ENCODE assay signal across 7 cellular contexts in the genomic region with DNA sequence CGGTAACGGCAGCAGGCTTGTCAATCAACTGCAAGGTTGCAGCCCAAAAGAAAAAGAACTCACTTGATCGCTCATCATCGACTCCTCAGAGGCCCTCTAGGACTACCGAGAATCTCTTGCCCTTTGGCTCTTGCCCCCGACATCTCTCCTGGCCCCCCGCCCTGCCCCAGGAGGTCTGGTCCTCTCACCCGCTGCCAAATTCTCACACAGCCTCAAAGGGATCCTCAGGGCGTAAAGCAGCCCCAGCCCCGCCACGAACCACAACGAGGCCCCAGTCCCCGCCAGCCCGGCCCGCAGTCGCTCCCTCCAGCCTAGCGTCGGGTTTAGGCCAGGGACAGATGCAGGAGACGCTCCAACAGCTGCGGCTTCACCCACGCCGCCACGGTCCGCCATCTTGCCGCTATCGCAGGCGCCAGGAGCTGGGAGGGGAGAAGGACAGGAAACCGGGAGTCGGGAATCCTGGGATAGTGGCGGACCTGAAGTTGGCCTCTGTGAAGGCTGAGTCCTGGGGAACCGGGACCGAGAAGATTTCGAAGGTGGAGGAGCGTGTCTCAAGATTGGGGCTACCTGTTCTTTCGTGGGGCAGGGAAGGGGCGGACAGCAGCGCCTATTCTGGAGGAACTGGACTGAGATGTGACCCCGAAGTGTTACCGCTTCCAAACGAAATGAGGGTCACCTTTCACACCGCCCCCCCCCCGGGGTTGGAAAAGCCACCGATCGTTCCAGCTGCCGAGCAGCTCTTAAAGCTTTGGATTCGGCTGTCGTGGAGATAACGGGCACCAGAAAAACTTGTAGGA. TPM values are rescaled to one million over a fixed set of nuclear protein-coding genes. Genes with fewer than 3 reads are reported as not detected.
DNase-seq lines count a peak whose midpoint lies in the region; FAIRE-seq and TF ChIP-seq lines count a peak whose summit lies in the region.

A gene with protein sequence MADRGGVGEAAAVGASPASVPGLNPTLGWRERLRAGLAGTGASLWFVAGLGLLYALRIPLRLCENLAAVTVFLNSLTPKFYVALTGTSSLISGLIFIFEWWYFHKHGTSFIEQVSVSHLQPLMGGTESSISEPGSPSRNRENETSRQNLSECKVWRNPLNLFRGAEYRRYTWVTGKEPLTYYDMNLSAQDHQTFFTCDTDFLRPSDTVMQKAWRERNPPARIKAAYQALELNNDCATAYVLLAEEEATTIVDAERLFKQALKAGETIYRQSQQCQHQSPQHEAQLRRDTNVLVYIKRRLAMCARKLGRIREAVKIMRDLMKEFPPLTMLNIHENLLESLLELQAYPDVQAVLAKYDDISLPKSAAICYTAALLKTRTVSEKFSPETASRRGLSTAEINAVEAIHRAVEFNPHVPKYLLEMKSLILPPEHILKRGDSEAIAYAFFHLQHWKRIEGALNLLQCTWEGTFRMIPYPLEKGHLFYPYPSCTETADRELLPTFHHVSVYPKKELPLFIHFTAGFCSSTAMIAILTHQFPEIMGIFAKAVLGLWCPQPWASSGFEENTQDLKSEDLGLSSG (minus strand): TSS at position 421 of the 797 bp plus-strand sequence. CDS start 28 bp downstream, at position 393.

- intact Hi-C loops in tibial artery (cut with DNase I; ENCODE audit: low total_unique reads) = loop anchor here (2.0 to 5.0 kb wide), 2 partner anchors 53 to 88 kb away; partner anchors contain the start of genes MOV10 and RHOC

- peak within 1 kb of the TSS; percentile 96 for H3K27ac ChIP-seq in cardiac muscle cell
- peak within 1 kb of the TSS; percentile 96 for H3K27ac ChIP-seq in parathyroid adenoma
- peak within 1 kb of the TSS; percentile 98 to 100 for H3K27ac ChIP-seq in tibial artery

- peaks cover 12% of the 10 kb centered on the region for H3K79me2 ChIP-seq in parathyroid adenoma

- H3K36me3 ChIP-seq in cardiac muscle cell (peaks cover 6% of the 10 kb centered on the region), parathyroid adenoma (ENCODE audit: control insufficient read depth, insufficient read depth, low read length) (no peaks in the 10 kb centered on the region), tibial artery (peaks cover 7 to 23% (median 19%) of the 10 kb centered on the region in 3 donors)

- H3K9me3 ChIP-seq in cardiac muscle cell (ENCODE audit: low read depth) = no peaks in the 10 kb centered on the region
- H3K9me3 ChIP-seq in parathyroid adenoma (ENCODE audit: control insufficient read depth, low read length) = no peaks in the 10 kb centered on the region
- no peaks in the 10 kb centered on the region for H3K9me3 ChIP-seq in tibial artery

- no peaks in the 10 kb centered on the region for H3K27me3 ChIP-seq in cardiac muscle cell
- H3K27me3 ChIP-seq in parathyroid adenoma (ENCODE audit: control insufficient read depth, insufficient read depth, low read length) = no peaks in the 10 kb centered on the region
- no peaks in the 10 kb centered on the region for H3K27me3 ChIP-seq in tibial artery

- peak within 1 kb of the TSS; percentile 84 for H3K9ac ChIP-seq in parathyroid adenoma

- TF ChIP-seq CTCF in cardiac muscle cell (IDR thresholded peaks at IDR 0.05; ENCODE audit: low read depth, low read length) (no peak), parathyroid adenoma (IDR thresholded peaks at IDR 0.05) (no peak), tibial artery (IDR thresholded peaks at IDR 0.05) (no peak)

- peak within 1 kb of the TSS; percentile 97 for H2AFZ ChIP-seq in parathyroid adenoma

- H3K4me3 ChIP-seq in cardiac muscle cell (peak within 1 kb of the TSS; percentile 92), parathyroid adenoma (ENCODE audit: low read depth, low read length) (peak within 1 kb of the TSS; percentile 96), tibial artery (peak within 1 kb of the TSS; percentile 67 to 96)

- no peak for DNase-seq in GM12892 (ENCODE audit: insufficient read length)
- peak; percentile 82 for DNase-seq in LoVo (ENCODE audit: low spot score)
- peak; percentile 83 for DNase-seq in SW480 (ENCODE audit: low spot score)
- peak; percentile 75 for DNase-seq in amniotic epithelial cell (ENCODE audit: low read depth)
- DNase-seq in cardiac muscle cell (ENCODE audit: low read depth in 1 of 2, low spot score in 1 of 2) = peak; percentile 81 to 84
- peak; percentile 78 to 86 for DNase-seq in tibial artery

- TF ChIP-seq POLR2A in GM12892 (IDR thresholded peaks at IDR 0.05; ENCODE audit: low read depth, low read length) = peak; percentile 56; the same call in 1 of the 2 replicates

- H3K4me2 ChIP-seq in parathyroid adenoma (ENCODE audit: low read length) = peak within 1 kb of the TSS; percentile 93

- peaks cover 10% of the 10 kb centered on the region for H3K4me1 ChIP-seq in cardiac muscle cell (ENCODE audit: low read depth)
- no peaks in the 10 kb centered on the region for H3K4me1 ChIP-seq in parathyroid adenoma
- peaks cover 0 to 42% (median 25%) of the 10 kb centered on the region in 4 donors for H3K4me1 ChIP-seq in tibial artery

- peak; percentile 36 for FAIRE-seq in GM12892 (lab: Jason Lieb, UNC)

RNA-seq across cellular contexts. Expression of the gene that starts here (rescaled TPM):
- polyA plus RNA-seq in GM12892 (2012; ENCODE audit: missing spikeins) = 4.8 TPM
- 15.5 and 19.7 TPM in 2 replicates for total RNA-seq in cardiac muscle cell
- 26.6 and 27.1 TPM in 2 replicates for polyA plus RNA-seq in cardiac muscle cell
